8 cellular contexts compared by ENCODE assay signal in genomic region chr11:111601636-111601978, GRCh38. TPM values are rescaled to one million over a fixed set of nuclear protein-coding genes. Genes with fewer than 3 reads are reported as not detected.
A peak's percentile ranks its signal among the peaks of the same experiment; 100 is the strongest.
DNase-seq lines count a peak whose midpoint lies in the region; ATAC-seq and TF ChIP-seq lines count a peak whose summit lies in the region.

No MANE protein-coding gene starts in this region.

- in situ Hi-C loops in astrocyte of the spinal cord (cut with HindIII; ENCODE audit: low sequenced_read_pairs), result no loop called here

- no peak for TF ChIP-seq POLR2A in tibial nerve (IDR thresholded peaks at IDR 0.05)

- no peaks in the 10 kb centered on the region for H3K27me3 Mint-ChIP-seq in activated T-cell treated with anti-CD3 and anti-CD28 coated beads, Interleukin-2, amount 50 U/mL, for 72 hours (ENCODE audit: low read depth)

- H3K4me1 ChIP-seq in lung (ENCODE audit: control insufficient read depth in 2 of 2, insufficient read depth in 2 of 2, low read length in 2 of 2), result peaks cover 0 to 3% of the 10 kb centered on the region in 2 donors
- H3K4me1 ChIP-seq in tibial nerve, result peaks cover 0 to 51% (median 13%) of the 10 kb centered on the region in 4 donors

- H3K27ac ChIP-seq in lung (ENCODE audit: low read depth in 1 of 2, low read length in 1 of 2) (peak overlapping the region; percentile 26 to 79), tibial nerve (peak overlapping the region; percentile 97 to 99 (median 98))

- no peaks in the 10 kb centered on the region for H3K9me3 Mint-ChIP-seq in activated T-cell treated with anti-CD3 and anti-CD28 coated beads, Interleukin-2, amount 50 U/mL, for 72 hours

- peak overlapping the region; percentile 88 for H3K27ac Mint-ChIP-seq in activated T-cell treated with anti-CD3 and anti-CD28 coated beads, Interleukin-2, amount 50 U/mL, for 72 hours

- peak overlapping the region; percentile 83 to 92 for H3K4me3 Mint-ChIP-seq in activated T-cell treated with anti-CD3 and anti-CD28 coated beads, Interleukin-2, amount 50 U/mL, for 72 hours

- 23 to 28% methylated on average over 9 of the region's 9 CpGs for WGBS in lung, 2 donors
- WGBS in tibial nerve, 2 donors, result 10 to 13% methylated on average over 9 of the region's 9 CpGs

- no peak for ATAC-seq in activated T-cell treated with anti-CD3 and anti-CD28 coated beads, Interleukin-2, amount 50 U/mL, for 72 hours (replicated peaks in 1 of 2)
- ATAC-seq in lung (ENCODE audit: insufficient read depth, low FRiP score) (no peak), GM19397 (IDR thresholded peaks at IDR 0.05; ENCODE audit: unreplicated experiment) (no peak)

- no peaks in the 10 kb centered on the region for H3K27me3 ChIP-seq in lung (ENCODE audit: control insufficient read depth, insufficient read depth)
- no peaks in the 10 kb centered on the region for H3K27me3 ChIP-seq in tibial nerve

- no peak for TF ChIP-seq EP300 in tibial nerve (IDR thresholded peaks at IDR 0.05)

- no peak for DNase-seq in activated T-cell treated with anti-CD3 and anti-CD28 coated beads, Interleukin-2, amount 50 U/mL, for 72 hours
- DNase-seq in activated T-cell treated with anti-CD3 and anti-CD28 coated beads, Interleukin-2, amount 50 U/mL, for 1 hour, result no peak
- DNase-seq in astrocyte of the spinal cord (ENCODE audit: low read depth, low spot score) (no peak), lung (ENCODE audit: low spot score) (no peak), tibial nerve (ENCODE audit: low spot score in 2 of 2) (no peak), HK-2 (ENCODE audit: unreplicated experiment) (no peak)
- no peak for DNase-seq in stimulated activated CD8-positive, alpha-beta memory T cell treated with anti-CD3 and anti-CD28 coated beads, Interleukin-4, amount 100 ng/mL, for 48 hours

- no peaks in the 10 kb centered on the region for H3K36me3 ChIP-seq in lung (ENCODE audit: control insufficient read depth in 2 of 2, insufficient read depth in 2 of 2, low read length in 2 of 2)
- no peaks in the 10 kb centered on the region for H3K36me3 ChIP-seq in tibial nerve

- no peak for TF ChIP-seq CTCF in astrocyte of the spinal cord (IDR thresholded peaks at IDR 0.05; ENCODE audit: low read depth, low read length)
- TF ChIP-seq CTCF in lung (IDR thresholded peaks at IDR 0.05; ENCODE audit: control extremely low read depth, extremely low read depth), result no peak
- no peak for TF ChIP-seq CTCF in tibial nerve (IDR thresholded peaks at IDR 0.05)

- H3K4me3 ChIP-seq in astrocyte of the spinal cord (ENCODE audit: low read depth, low read length) (peak overlapping the region; percentile 43), lung (no peak overlapping the region), tibial nerve (peak overlapping the region; percentile 43 to 96 (median 79))

- H3K36me3 Mint-ChIP-seq in activated T-cell treated with anti-CD3 and anti-CD28 coated beads, Interleukin-2, amount 50 U/mL, for 72 hours (ENCODE audit: insufficient read depth in 2 of 2), result peaks cover 0 to 3% of the 10 kb centered on the region in 2 donors

- H3K4me1 Mint-ChIP-seq in activated T-cell treated with anti-CD3 and anti-CD28 coated beads, Interleukin-2, amount 50 U/mL, for 72 hours (ENCODE audit: low read depth), result peaks cover 29% of the 10 kb centered on the region

- no peaks in the 10 kb centered on the region for H3K9me3 ChIP-seq in lung (ENCODE audit: control insufficient read depth in 2 of 2, insufficient read depth in 1 of 2, low read length in 1 of 2)
- no peaks in the 10 kb centered on the region for H3K9me3 ChIP-seq in tibial nerve

RNA-seq across cellular contexts. Expression of gene SIK2, which starts 0.6 kb away (rescaled TPM):
- total RNA-seq in activated T-cell treated with anti-CD3 and anti-CD28 coated beads, Interleukin-2, amount 50 U/mL, for 72 hours, result 1 to 10 TPM; 9.4 to 9.9 TPM
- total RNA-seq in lung (10 to 100 TPM; 26.8 to 31.8 TPM), tibial nerve (10 to 100 TPM; 19.7 to 27.6 (median 24.1) TPM)
- 1 to 10 TPM; 7.2 to 7.8 TPM for polyA plus RNA-seq in lung
